In the genomic region with DNA sequence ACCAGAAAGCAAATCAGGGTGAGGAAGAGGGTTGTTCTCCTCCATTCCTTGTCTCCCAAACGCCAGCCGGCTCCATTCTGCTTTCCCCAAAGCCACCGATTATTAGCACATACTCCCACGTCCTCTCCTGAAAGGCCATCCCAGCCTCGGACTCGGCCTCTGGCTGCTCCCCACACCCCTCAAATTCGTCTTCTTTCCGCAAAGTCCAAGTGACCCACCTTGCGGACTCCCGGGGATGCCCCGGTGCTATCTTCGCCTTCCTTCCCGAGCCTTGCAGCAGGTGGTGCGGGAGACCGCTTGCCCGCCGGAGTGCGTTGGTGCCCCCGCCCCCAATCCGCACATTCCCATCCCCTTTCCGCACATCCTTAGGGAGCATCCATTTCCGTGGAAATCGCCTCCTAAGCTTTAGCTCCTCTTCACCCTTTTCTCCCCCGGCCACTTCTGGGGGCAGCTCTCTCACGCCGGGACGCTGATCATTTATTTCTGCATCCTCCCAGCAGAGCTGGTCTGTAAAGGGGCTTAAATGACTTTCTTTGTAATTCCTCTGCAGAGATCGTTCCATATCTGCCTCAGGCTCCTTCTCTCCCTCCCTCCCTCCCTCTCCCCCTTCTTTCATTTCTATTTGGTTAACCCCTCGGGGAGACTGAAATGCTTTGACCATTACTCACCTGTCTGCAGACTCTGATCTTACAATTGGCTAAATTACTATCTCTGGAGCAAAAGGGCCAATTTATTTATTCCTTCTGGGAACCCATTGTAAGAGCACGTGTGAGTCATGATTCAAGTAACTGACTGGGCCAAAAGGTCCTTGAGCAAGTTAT, we compare ENCODE assay signal across 9 cellular contexts. TPM values are rescaled to one million over a fixed set of nuclear protein-coding genes. Genes with fewer than 3 reads are reported as not detected.
DNase-seq lines count a peak whose midpoint lies in the region; ATAC-seq, FAIRE-seq and TF ChIP-seq lines count a peak whose summit lies in the region.
"Had no signal": no experiment of that assay in that cellular context is flagged by ENCODE, and none has a peak within 500 bp of the region (broad histone marks: within the 10 kb centered on the region; RNA-seq: fewer than 3 reads in every experiment).

No MANE protein-coding gene starts in this region.

- CTCF ChIA-PET in activated CD4-positive, alpha-beta memory T cell treated with anti-CD3 and anti-CD28 coated beads for 36 hours (lab: Charles Lee): no interaction called here

- H3K27me3 Mint-ChIP-seq in astrocyte (ENCODE audit: low read depth, unreplicated experiment): no peaks in the 10 kb centered on the region
- H3K27me3 Mint-ChIP-seq in activated CD4-positive, alpha-beta memory T cell treated with anti-CD3 and anti-CD28 coated beads for 36 hours: peaks cover 20% of the 10 kb centered on the region
- peaks cover 14 to 17% of the 10 kb centered on the region in 2 donors for H3K27me3 Mint-ChIP-seq in natural killer cell treated with Interleukin-12 subunit alpha and Interleukin-12 subunit beta and Interleukin-15 and Interleukin-18, amount 100 ng/mL, for 72 hours

- H3K36me3 ChIP-seq in astrocyte (ENCODE audit: insufficient read depth, low read length): peaks cover 3% of the 10 kb centered on the region

- TF ChIP-seq CTCF in astrocyte (IDR thresholded peaks at IDR 0.05; ENCODE audit: insufficient read depth, low read depth, low read length): no peak

- intact Hi-C loops in activated CD4-positive, alpha-beta memory T cell treated with anti-CD3 and anti-CD28 coated beads for 36 hours (cut with micrococcal nuclease): no loop called here

- no peaks in the 10 kb centered on the region for H3K27me3 ChIP-seq in astrocyte (ENCODE audit: insufficient read depth, low read length)

- H3K36me3 Mint-ChIP-seq in astrocyte (ENCODE audit: low read depth, unreplicated experiment): no peaks in the 10 kb centered on the region
- peaks cover 2% of the 10 kb centered on the region for H3K36me3 Mint-ChIP-seq in activated CD4-positive, alpha-beta memory T cell treated with anti-CD3 and anti-CD28 coated beads for 36 hours
- H3K36me3 Mint-ChIP-seq in natural killer cell treated with Interleukin-12 subunit alpha and Interleukin-12 subunit beta and Interleukin-15 and Interleukin-18, amount 100 ng/mL, for 72 hours: no peaks in the 10 kb centered on the region

- no peaks in the 10 kb centered on the region for H3K9me3 Mint-ChIP-seq in astrocyte (ENCODE audit: unreplicated experiment)
- no peaks in the 10 kb centered on the region for H3K9me3 Mint-ChIP-seq in activated CD4-positive, alpha-beta memory T cell treated with anti-CD3 and anti-CD28 coated beads for 36 hours
- H3K9me3 Mint-ChIP-seq in natural killer cell treated with Interleukin-12 subunit alpha and Interleukin-12 subunit beta and Interleukin-15 and Interleukin-18, amount 100 ng/mL, for 72 hours: peaks cover 6% of the 10 kb centered on the region
- H3K9me3 Mint-ChIP-seq: activated naive CD8-positive, alpha-beta T cell treated with anti-CD3 and anti-CD28 coated beads, Interleukin-2, amount 50 U/mL, for 24 hours had no signal

- no peak for FAIRE-seq in astrocyte (lab: Jason Lieb, UNC)

- peak overlapping the region; percentile 68 for H3K27ac ChIP-seq in astrocyte (ENCODE audit: low read depth, low read length)

- H3K4me1 ChIP-seq in astrocyte (ENCODE audit: insufficient read depth, low read length): peaks cover 17% of the 10 kb centered on the region

- ATAC-seq in natural killer cell treated with Interleukin-12 subunit alpha and Interleukin-12 subunit beta and Interleukin-15 and Interleukin-18, amount 100 ng/mL, for 72 hours: no peak
- ATAC-seq: activated naive CD8-positive, alpha-beta T cell treated with anti-CD3 and anti-CD28 coated beads, Interleukin-2, amount 50 U/mL, for 24 hours had no signal

- DNase-seq in DMS53 (lab: John Stamatoyannopoulos, UW): peak; percentile 3
- DNase-seq in DMS53 treated with DMSO at 0.1 percent for 48 hours (lab: John Stamatoyannopoulos, UW; ENCODE audit: unreplicated experiment): no peak
- peak; percentile 96 for DNase-seq in astrocyte (ENCODE audit: low read depth)
- DNase-seq in islet precursor cell: peak; percentile 88
- peak; percentile 54 for DNase-seq in stromal cell of bone marrow (ENCODE audit: low read depth)
- no peak for DNase-seq in NCI-H446 treated with DMSO at 0.1 percent for 48 hours (lab: John Stamatoyannopoulos, UW)
- DNase-seq in activated CD4-positive, alpha-beta memory T cell treated with anti-CD3 and anti-CD28 coated beads for 36 hours: no peak
- no peak for DNase-seq in natural killer cell treated with Interleukin-12 subunit alpha and Interleukin-12 subunit beta and Interleukin-15 and Interleukin-18, amount 100 ng/mL, for 72 hours (ENCODE audit: low spot score)
- DNase-seq: activated naive CD8-positive, alpha-beta T cell treated with anti-CD3 and anti-CD28 coated beads, Interleukin-2, amount 50 U/mL, for 24 hours had no signal

- peak overlapping the region; percentile 74 for H3K9ac ChIP-seq in astrocyte (ENCODE audit: low read length)

- POLR2A ChIA-PET in activated CD4-positive, alpha-beta memory T cell treated with anti-CD3 and anti-CD28 coated beads for 36 hours (lab: Charles Lee): no interaction called here

- peak overlapping the region; percentile 90 for H3K4me2 ChIP-seq in astrocyte (ENCODE audit: low read length)

- H4K20me1 ChIP-seq in astrocyte (ENCODE audit: insufficient read depth, low read length): peaks cover 16% of the 10 kb centered on the region

- no peaks in the 10 kb centered on the region for H3K9me3 ChIP-seq in astrocyte (ENCODE audit: insufficient read depth, low read depth, low read length)

- H3K79me2 ChIP-seq in astrocyte (ENCODE audit: insufficient read depth, low read length): peaks cover 41% of the 10 kb centered on the region

- peak overlapping the region; percentile 51 for H2AFZ ChIP-seq in astrocyte (ENCODE audit: low read depth, low read length)

- H3K4me3 ChIP-seq in astrocyte (ENCODE audit: insufficient read depth, low read depth, low read length): peak overlapping the region; percentile 70

- H3K4me3 Mint-ChIP-seq in astrocyte (ENCODE audit: unreplicated experiment): peak overlapping the region; percentile 91
- no peak overlapping the region for H3K4me3 Mint-ChIP-seq in activated CD4-positive, alpha-beta memory T cell treated with anti-CD3 and anti-CD28 coated beads for 36 hours
- no peak overlapping the region for H3K4me3 Mint-ChIP-seq in natural killer cell treated with Interleukin-12 subunit alpha and Interleukin-12 subunit beta and Interleukin-15 and Interleukin-18, amount 100 ng/mL, for 72 hours
- H3K4me3 Mint-ChIP-seq: activated naive CD8-positive, alpha-beta T cell treated with anti-CD3 and anti-CD28 coated beads, Interleukin-2, amount 50 U/mL, for 24 hours had no signal

- H3K4me1 Mint-ChIP-seq in astrocyte (ENCODE audit: low read depth, unreplicated experiment): peaks cover 27% of the 10 kb centered on the region
- no peaks in the 10 kb centered on the region for H3K4me1 Mint-ChIP-seq in activated CD4-positive, alpha-beta memory T cell treated with anti-CD3 and anti-CD28 coated beads for 36 hours (ENCODE audit: low read depth)
- H3K4me1 Mint-ChIP-seq in natural killer cell treated with Interleukin-12 subunit alpha and Interleukin-12 subunit beta and Interleukin-15 and Interleukin-18, amount 100 ng/mL, for 72 hours (ENCODE audit: low read depth in 2 of 2): no peaks in the 10 kb centered on the region
- H3K4me1 Mint-ChIP-seq: activated naive CD8-positive, alpha-beta T cell treated with anti-CD3 and anti-CD28 coated beads, Interleukin-2, amount 50 U/mL, for 24 hours had no signal

- H3K27ac Mint-ChIP-seq in astrocyte (ENCODE audit: unreplicated experiment): peak overlapping the region; percentile 55
- no peak overlapping the region for H3K27ac Mint-ChIP-seq in activated CD4-positive, alpha-beta memory T cell treated with anti-CD3 and anti-CD28 coated beads for 36 hours
- no peak overlapping the region for H3K27ac Mint-ChIP-seq in natural killer cell treated with Interleukin-12 subunit alpha and Interleukin-12 subunit beta and Interleukin-15 and Interleukin-18, amount 100 ng/mL, for 72 hours
- H3K27ac Mint-ChIP-seq: activated naive CD8-positive, alpha-beta T cell treated with anti-CD3 and anti-CD28 coated beads, Interleukin-2, amount 50 U/mL, for 24 hours had no signal

RNA-seq across cellular contexts. Expression of a gene that starts 1.2 kb away (rescaled TPM):
- 51.1 and 61.6 TPM in 2 replicates for total RNA-seq in astrocyte
- total RNA-seq in activated CD4-positive, alpha-beta memory T cell treated with anti-CD3 and anti-CD28 coated beads for 36 hours: not detected
- total RNA-seq in natural killer cell treated with Interleukin-12 subunit alpha and Interleukin-12 subunit beta and Interleukin-15 and Interleukin-18, amount 100 ng/mL, for 72 hours: not detected

Comparison
In these comparisons a context has a peak if more than half of its experiments do, and no peak if none do; other contexts are left out.
1. DNase-seq: peak in DMS53 (single experiment), astrocyte (single experiment), islet precursor cell (single experiment) and stromal cell of bone marrow (single experiment); none in DMS53 treated with DMSO at 0.1 percent for 48 hours (single experiment), NCI-H446 treated with DMSO at 0.1 percent for 48 hours (single experiment), activated CD4-positive, alpha-beta memory T cell treated with anti-CD3 and anti-CD28 coated beads for 36 hours (single experiment) and natural killer cell treated with Interleukin-12 subunit alpha and Interleukin-12 subunit beta and Interleukin-15 and Interleukin-18, amount 100 ng/mL, for 72 hours (single experiment).
2. RNA of a gene that starts 1.2 kb away (total RNA-seq): 51.1 to 61.6 TPM in astrocyte; not detected in activated CD4-positive, alpha-beta memory T cell treated with anti-CD3 and anti-CD28 coated beads for 36 hours and not detected in natural killer cell treated with Interleukin-12 subunit alpha and Interleukin-12 subunit beta and Interleukin-15 and Interleukin-18, amount 100 ng/mL, for 72 hours; every median in the first group is over 10 times any median in the second.